ENCODE assay signal across 20 cellular contexts in genomic region chrX:18945488-18945887, GRCh38. TPM values are rescaled to one million over a fixed set of nuclear protein-coding genes. Genes with fewer than 3 reads are reported as not detected.
DNase-seq lines count a peak whose midpoint lies in the region; ATAC-seq, FAIRE-seq and TF ChIP-seq lines count a peak whose summit lies in the region.
"Had no signal": no experiment of that assay in that cellular context is flagged by ENCODE, and none has a peak within 500 bp of the region (broad histone marks: within the 10 kb centered on the region; RNA-seq: fewer than 3 reads in every experiment).

No MANE protein-coding gene starts in this region.

- no peak overlapping the region for H3K27ac Mint-ChIP-seq in activated naive CD8-positive, alpha-beta T cell treated with anti-CD3 and anti-CD28 coated beads, Interleukin-2, amount 50 U/mL, for 24 hours
- H3K27ac Mint-ChIP-seq: CD4-positive, alpha-beta memory T cell; GM23338 had no signal

- TF ChIP-seq RAD21 in A549 (conservative IDR thresholded peaks at IDR 0.05 in 1 of 2, IDR thresholded peaks at IDR 0.05 in 1 of 2): no peak

- H3K9me3 Mint-ChIP-seq in activated naive CD8-positive, alpha-beta T cell treated with anti-CD3 and anti-CD28 coated beads, Interleukin-2, amount 50 U/mL, for 24 hours: no peaks in the 10 kb centered on the region
- H3K9me3 Mint-ChIP-seq: GM23338 had no signal

- 93% methylated on average over 2 of the region's 2 CpGs for WGBS in A549 (ENCODE audit: missing lambda C conversion rate)
- 77% methylated on average over 2 of the region's 2 CpGs for WGBS in right cardiac atrium

- H3K36me3 Mint-ChIP-seq in activated naive CD8-positive, alpha-beta T cell treated with anti-CD3 and anti-CD28 coated beads, Interleukin-2, amount 50 U/mL, for 24 hours (ENCODE audit: low read depth): peaks cover 10% of the 10 kb centered on the region

- no peak overlapping the region for H3K4me3 Mint-ChIP-seq in activated naive CD8-positive, alpha-beta T cell treated with anti-CD3 and anti-CD28 coated beads, Interleukin-2, amount 50 U/mL, for 24 hours
- H3K4me3 Mint-ChIP-seq: CD4-positive, alpha-beta memory T cell; GM23338; H9 had no signal

- H3K36me3 ChIP-seq in osteoblast (ENCODE audit: insufficient read depth, low read length) (peaks cover 4% of the 10 kb centered on the region), thoracic aorta (no peaks in the 10 kb centered on the region)

- H3K27ac ChIP-seq in A549: no peak overlapping the region
- H3K27ac ChIP-seq in osteoblast (ENCODE audit: low read depth, low read length): no peak overlapping the region
- H3K27ac ChIP-seq in thoracic aorta: peak overlapping the region; percentile 43 to 44
- H3K27ac ChIP-seq in right cardiac atrium (ENCODE audit: low read length): no peak overlapping the region
- H3K27ac ChIP-seq: 22Rv1 had no signal

- POLR2A ChIA-PET in A549 (lab: Yijun Ruan, JAX): no interaction called here

- H3K27me3 ChIP-seq in osteoblast (ENCODE audit: insufficient read depth, low read length): no peaks in the 10 kb centered on the region
- no peaks in the 10 kb centered on the region for H3K27me3 ChIP-seq in thoracic aorta (replicated peaks; ENCODE audit: insufficient read depth)
- no peaks in the 10 kb centered on the region for H3K27me3 ChIP-seq in right cardiac atrium (ENCODE audit: control insufficient read depth, insufficient read depth)

- CTCF ChIA-PET in A549 (lab: Yijun Ruan, JAX): no interaction called here

- no peak for TF ChIP-seq POLR2A in A549 (IDR thresholded peaks at IDR 0.05; ENCODE audit: low read length)

- no peak overlapping the region for H3K4me3 ChIP-seq in A549
- H3K4me3 ChIP-seq in osteoblast (ENCODE audit: insufficient read depth, low read length): no peak overlapping the region
- H3K4me3 ChIP-seq in thoracic aorta: no peak overlapping the region
- H3K4me3 ChIP-seq in right cardiac atrium (ENCODE audit: low read length): no peak overlapping the region
- H3K4me3 ChIP-seq: GM23338 had no signal

- no peaks in the 10 kb centered on the region for H3K4me1 ChIP-seq in A549
- H3K4me1 ChIP-seq in osteoblast (ENCODE audit: insufficient read depth, low read length): no peaks in the 10 kb centered on the region
- peaks cover 0 to 13% of the 10 kb centered on the region in 2 donors for H3K4me1 ChIP-seq in thoracic aorta (ENCODE audit: control insufficient read depth in 1 of 2, low read depth in 2 of 2)
- no peaks in the 10 kb centered on the region for H3K4me1 ChIP-seq in right cardiac atrium (ENCODE audit: control insufficient read depth, insufficient read depth, low read length)

- H3K79me2 ChIP-seq in osteoblast (ENCODE audit: insufficient read depth, low read length): no peaks in the 10 kb centered on the region

- H3K9me3 ChIP-seq in A549 (no peaks in the 10 kb centered on the region), osteoblast (ENCODE audit: low read depth, low read length) (no peaks in the 10 kb centered on the region), thoracic aorta (no peaks in the 10 kb centered on the region), right cardiac atrium (ENCODE audit: control insufficient read depth, low read length) (no peaks in the 10 kb centered on the region)

- H3K4me2 ChIP-seq in A549 (no peak overlapping the region), osteoblast (ENCODE audit: insufficient read depth, low read length) (no peak overlapping the region)
- H3K4me2 ChIP-seq: GM23338 had no signal

- DNase-seq in A549 (ENCODE audit: low read depth in 1 of 2, low spot score in 1 of 2) (no peak), osteoblast (ENCODE audit: insufficient read length, low spot score, missing footprints) (peak; percentile 66), thoracic aorta (ENCODE audit: low spot score) (no peak), NCI-H187 treated with DMSO at 0.1 percent for 48 hours (lab: John Stamatoyannopoulos, UW) (no peak), right cardiac atrium (no peak)
- no peak for DNase-seq in activated naive CD8-positive, alpha-beta T cell treated with anti-CD3 and anti-CD28 coated beads, Interleukin-2, amount 50 U/mL, for 24 hours
- DNase-seq: C1 segment of cervical spinal cord; Calu3; CD4-positive, alpha-beta memory T cell; COR-L47; DMS53; DMS79 treated with DMSO at 0.1 percent for 48 hours; GF-D8; H9 had no signal

- TF ChIP-seq CTCF in A549 (IDR thresholded peaks at IDR 0.05) (no peak), osteoblast (IDR thresholded peaks at IDR 0.05; ENCODE audit: extremely low read depth, low read depth, low read length) (no peak), thoracic aorta (IDR thresholded peaks at IDR 0.05) (no peak)

- H3K27me3 Mint-ChIP-seq in activated naive CD8-positive, alpha-beta T cell treated with anti-CD3 and anti-CD28 coated beads, Interleukin-2, amount 50 U/mL, for 24 hours: no peaks in the 10 kb centered on the region
- H3K27me3 Mint-ChIP-seq: CD4-positive, alpha-beta memory T cell had no signal

- FAIRE-seq in A549 (lab: Jason Lieb, UNC): peak; percentile 72
- FAIRE-seq in islet of Langerhans (lab: Jason Lieb, UNC): peak; percentile 71
- FAIRE-seq: GM12891, GM18507 had no signal

- H3K4me1 Mint-ChIP-seq in activated naive CD8-positive, alpha-beta T cell treated with anti-CD3 and anti-CD28 coated beads, Interleukin-2, amount 50 U/mL, for 24 hours: no peaks in the 10 kb centered on the region
- H3K4me1 Mint-ChIP-seq: GM23338, H9 had no signal

- H4K20me1 ChIP-seq in osteoblast (ENCODE audit: insufficient read depth, low read length): no peaks in the 10 kb centered on the region

- intact Hi-C loops in right cardiac atrium (cut with DNase I): no loop called here

- TF ChIP-seq EP300 in A549 (IDR thresholded peaks at IDR 0.05): no peak

- no peak for ATAC-seq in A549
- no peak for ATAC-seq in thoracic aorta (ENCODE audit: insufficient number of reproducible peaks, low FRiP score, low read depth)
- ATAC-seq in right cardiac atrium: no peak
- ATAC-seq in activated naive CD8-positive, alpha-beta T cell treated with anti-CD3 and anti-CD28 coated beads, Interleukin-2, amount 50 U/mL, for 24 hours: no peak
- ATAC-seq: GM23338, HCT116 had no signal

- H2AFZ ChIP-seq in osteoblast (ENCODE audit: low read length): no peak overlapping the region
- H2AFZ ChIP-seq: GM23338 had no signal

TF ChIP-seq in A549, 52 proteins besides CTCF, POLR2A, EP300 and RAD21 (continues in another document):
- no peak for TF ChIP-seq TP53 (CRISPR knock-in tag; IDR thresholded peaks at IDR 0.05)
- TF ChIP-seq CEBPB (IDR thresholded peaks at IDR 0.05): no peak
- TF ChIP-seq HOXA7 (CRISPR knock-in tag; IDR thresholded peaks at IDR 0.05): no peak
- TF ChIP-seq REST (IDR thresholded peaks at IDR 0.05): no peak
- TF ChIP-seq PHF8 (IDR thresholded peaks at IDR 0.05; ENCODE audit: borderline replicate concordance, low read depth): no peak
- no peak for TF ChIP-seq ZNF302 (CRISPR knock-in tag; IDR thresholded peaks at IDR 0.05)
- TF ChIP-seq NPAS2 (CRISPR knock-in tag; IDR thresholded peaks at IDR 0.05; ENCODE audit: borderline replicate concordance): no peak
- TF ChIP-seq SREBF2 (IDR thresholded peaks at IDR 0.05): no peak
- no peak for TF ChIP-seq EHMT2 (IDR thresholded peaks at IDR 0.05; ENCODE audit: low read depth)
- TF ChIP-seq JUN (IDR thresholded peaks at IDR 0.05): no peak
- TF ChIP-seq RARB (CRISPR knock-in tag; IDR thresholded peaks at IDR 0.05): no peak
- no peak for TF ChIP-seq FOSL2 (IDR thresholded peaks at IDR 0.05)
- TF ChIP-seq FOSL2 (CRISPR knock-in tag; IDR thresholded peaks at IDR 0.05): no peak
- no peak for TF ChIP-seq BCL3 (IDR thresholded peaks at IDR 0.05)
- TF ChIP-seq MAZ (IDR thresholded peaks at IDR 0.05; ENCODE audit: borderline replicate concordance, low read depth, low read length): no peak

RNA-seq across cellular contexts. Expression of gene PHKA2, which starts 38.4 kb away (rescaled TPM):
- polyA plus RNA-seq in A549 (2011; rRNA removed) (21.2 and 27.9 TPM in 2 replicates), A549 (2017; fragmentation: RNase III; extraction: RNeasy Plus Mini Kit Qiagen cat#74134 plus additional on column Dnase treatment) (14.0 to 16.3 TPM (median 16.1 TPM) in 3 replicates), right cardiac atrium (26.9 TPM)
- 22.0 and 22.4 TPM in 2 replicates for polyA plus RNA-seq in A549 (2012; cell fraction: cytosol; rRNA removed)
- polyA plus RNA-seq in A549 (2012; cell fraction: nucleus; rRNA removed): 99.3 and 118 TPM in 2 replicates
- polyA minus RNA-seq in A549 (2011; rRNA and poly(A)+ RNA removed): 37.0 and 45.6 TPM in 2 replicates
- total RNA-seq in osteoblast (10.9 and 13.8 TPM in 2 replicates), thoracic aorta (10 to 100 TPM; 26.5 to 28.3 TPM), right cardiac atrium (10 to 100 TPM; 30.1 to 42.4 (median 32.3) TPM)

Comparison
In these comparisons a context has a peak if more than half of its experiments do, and no peak if none do; other contexts are left out.
1. H3K27ac ChIP-seq: peak in thoracic aorta (2 of 2); none in A549 (0 of 2), osteoblast (single experiment) and right cardiac atrium (single experiment).